8 cellular contexts compared by ENCODE assay signal in the genomic region with DNA sequence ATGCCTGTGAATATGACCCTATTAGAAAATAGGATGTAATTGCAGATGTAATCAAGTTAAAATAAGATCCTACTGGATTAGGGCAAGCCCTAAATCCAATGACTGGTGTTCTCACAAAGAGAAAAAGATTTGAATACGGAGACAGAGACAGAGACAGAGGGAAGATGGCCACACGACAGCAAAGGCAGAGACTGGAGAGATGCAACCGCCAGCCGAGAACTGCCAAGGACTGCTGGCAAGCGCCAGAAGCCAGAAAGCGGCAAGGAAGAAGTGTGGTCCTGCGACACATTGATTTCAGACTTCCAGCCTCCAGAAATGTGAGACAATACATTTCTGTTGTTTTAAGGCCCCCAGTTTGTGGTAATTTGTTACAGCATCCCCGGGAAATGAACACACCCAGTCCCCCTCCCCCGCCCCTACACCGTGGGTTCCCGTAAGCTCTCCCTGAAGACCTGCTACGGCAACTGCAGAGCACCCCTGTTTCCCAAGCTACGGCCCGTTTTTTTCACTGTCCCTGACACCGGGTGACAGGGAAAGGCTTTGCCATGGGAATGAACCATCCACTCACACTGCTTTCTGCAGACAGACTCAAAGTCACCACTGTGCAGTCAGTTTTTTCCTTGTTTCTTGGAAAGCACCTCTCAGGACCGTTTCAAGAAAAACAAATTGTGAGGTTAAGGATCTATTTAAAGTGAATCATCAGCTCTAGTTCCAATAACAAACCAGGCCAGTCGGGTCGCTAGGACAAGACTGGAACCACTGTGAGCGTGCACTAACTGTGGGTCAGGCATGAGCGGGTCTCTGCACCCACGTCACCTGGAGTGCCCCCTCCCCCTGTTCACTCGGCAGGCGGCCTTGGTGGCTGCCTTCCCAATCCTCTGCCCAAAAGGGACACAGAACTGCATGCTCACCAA.
DNase-seq lines count a peak whose midpoint lies in the region; ATAC-seq and TF ChIP-seq lines count a peak whose summit lies in the region.
"Not testable (repeated sequence)": the region's sequence is repeated elsewhere in the genome, so short reads cannot be mapped to it uniquely, and the experiment has no call there.

No MANE protein-coding gene starts in this region.

- WGBS in mammary epithelial cell (ENCODE audit: low coverage, missing lambda C conversion rate): 59% methylated on average over 11 of the region's 23 CpGs
- WGBS in psoas muscle, 3 donors: 33 to 68% (median 36%) methylated on average over 12 to 15 of the region's 23 CpGs

- not testable (repeated sequence) for H3K36me3 ChIP-seq in mammary epithelial cell (ENCODE audit: insufficient read depth, low read length); left ventricle myocardium inferior; psoas muscle (ENCODE audit: insufficient read depth in 1 of 2, low read depth in 1 of 2); upper lobe of right lung

- H3K36me3 Mint-ChIP-seq in WTC11: not testable (repeated sequence)

- not testable (repeated sequence) for H3K4me3 Mint-ChIP-seq in WTC11

- not testable (repeated sequence) for TF ChIP-seq CTCF in WTC11 (IDR thresholded peaks at IDR 0.05); mammary epithelial cell (conservative IDR thresholded peaks at IDR 0.05 in 1 of 2, IDR thresholded peaks at IDR 0.05 in 1 of 2; ENCODE audit: extremely low read depth in 1 of 2, insufficient read depth in 1 of 2, low read depth in 1 of 2, low read length in 2 of 2); left ventricle myocardium inferior (IDR thresholded peaks at IDR 0.05; ENCODE audit: borderline replicate concordance); psoas muscle (IDR thresholded peaks at IDR 0.05); upper lobe of right lung (IDR thresholded peaks at IDR 0.05)

- H3K4me3 ChIP-seq in mammary epithelial cell (replicated peaks in 1 of 3; ENCODE audit: insufficient read depth in 1 of 3, low read depth in 2 of 3, low read length in 3 of 3); left ventricle myocardium inferior; psoas muscle; upper lobe of right lung: not testable (repeated sequence)

- not testable (repeated sequence) for H3K27ac ChIP-seq in mammary epithelial cell (ENCODE audit: insufficient read depth, low read depth, low read length); psoas muscle; upper lobe of right lung
- peak overlapping the region; percentile 60 for H3K27ac ChIP-seq in left ventricle myocardium inferior (replicated peaks)

- not testable (repeated sequence) for H3K9me3 ChIP-seq in mammary epithelial cell (replicated peaks; ENCODE audit: insufficient read depth, low read length); left ventricle myocardium inferior (replicated peaks); psoas muscle; upper lobe of right lung

- in situ Hi-C loops in mammary epithelial cell (cut with MboI; ENCODE audit: low sequenced_read_pairs in 2 of 2): not testable (repeated sequence)

- not testable (repeated sequence) for H3K4me2 ChIP-seq in mammary epithelial cell (ENCODE audit: insufficient read depth, low read depth, low read length)

- not testable (repeated sequence) for H3K4me1 Mint-ChIP-seq in WTC11

- DNase-seq in WTC11 (ENCODE audit: low spot score); left ventricle myocardium inferior; psoas muscle; upper lobe of right lung: not testable (repeated sequence)
- peak; percentile 30 for DNase-seq in mammary epithelial cell

- intact Hi-C loops in mammary epithelial cell (cut with micrococcal nuclease); left ventricle myocardium inferior (cut with micrococcal nuclease); psoas muscle (cut with DNase I); upper lobe of right lung (cut with DNase I): not testable (repeated sequence)

- H3K27me3 Mint-ChIP-seq in WTC11 (ENCODE audit: low read depth): not testable (repeated sequence)

- ATAC-seq in GM18498 (IDR thresholded peaks at IDR 0.05; ENCODE audit: unreplicated experiment): peak; percentile 69
- ATAC-seq in GM21786 (IDR thresholded peaks at IDR 0.05; ENCODE audit: unreplicated experiment): peak; percentile 66
- ATAC-seq in HG03135 (IDR thresholded peaks at IDR 0.05; ENCODE audit: unreplicated experiment): peak; percentile 53
- peak; percentile 19; the same call in 1 of the 2 replicates for ATAC-seq in WTC11
- peak in 3 of 4 donors; percentile 18 to 30 (median 25) for ATAC-seq in psoas muscle
- ATAC-seq in upper lobe of right lung: peak; percentile 37

- H3K27me3 ChIP-seq in mammary epithelial cell (ENCODE audit: insufficient read depth, low read length); left ventricle myocardium inferior (ENCODE audit: low read depth); psoas muscle (ENCODE audit: insufficient read depth in 3 of 3, low read length in 2 of 3); upper lobe of right lung: not testable (repeated sequence)

- H3K9ac ChIP-seq in mammary epithelial cell (ENCODE audit: insufficient read depth, low read length): not testable (repeated sequence)

- not testable (repeated sequence) for H3K79me2 ChIP-seq in mammary epithelial cell (ENCODE audit: insufficient read depth, low read length)

- CTCF ChIA-PET in WTC11 (lab: Charles Lee); mammary epithelial cell (lab: Charles Lee; ENCODE audit: low non-redundant PET): not testable (repeated sequence)

- not testable (repeated sequence) for H2AFZ ChIP-seq in mammary epithelial cell (ENCODE audit: low read depth, low read length)

- H3K9me3 Mint-ChIP-seq in WTC11: not testable (repeated sequence)

- not testable (repeated sequence) for H3K27ac Mint-ChIP-seq in WTC11

- dilution Hi-C loops in mammary epithelial cell (cut with HindIII; ENCODE audit: low sequenced_read_pairs): not testable (repeated sequence)

- not testable (repeated sequence) for BruUV-seq in mammary epithelial cell (replicated peaks; lab: Mats Ljungman, UMichigan)

- H3K4me1 ChIP-seq in mammary epithelial cell (ENCODE audit: insufficient read depth, low read length); left ventricle myocardium inferior; psoas muscle; upper lobe of right lung: not testable (repeated sequence)

- POLR2A ChIA-PET in WTC11 (lab: Charles Lee): not testable (repeated sequence)

- H4K20me1 ChIP-seq in mammary epithelial cell (ENCODE audit: insufficient read depth, low read length): not testable (repeated sequence)

Comparison
In these comparisons a context has a peak if more than half of its experiments do, and no peak if none do; other contexts are left out.
1. ATAC-seq: peak in every context shown above with its lines; median percentile 69 in GM18498; 66 in GM21786; 53 in HG03135; 37 in upper lobe of right lung; 25 in psoas muscle; 19 in WTC11.